8 cellular contexts compared by ENCODE assay signal in genomic region chr6:113859349-113860164, GRCh38. TPM values are rescaled to one million over a fixed set of nuclear protein-coding genes. Genes with fewer than 3 reads are reported as not detected.
DNase-seq lines count a peak whose midpoint lies in the region; ATAC-seq, FAIRE-seq and TF ChIP-seq lines count a peak whose summit lies in the region.

No MANE protein-coding gene starts in this region.

- H3K4me1 Mint-ChIP-seq in neural progenitor cell: peaks cover 19% of the 10 kb centered on the region

- peak overlapping the region; percentile 92 for H3K4me2 ChIP-seq in neural progenitor cell

- H3K9ac ChIP-seq in neural progenitor cell: peak overlapping the region; percentile 62

- peaks cover 43% of the 10 kb centered on the region for H3F3A ChIP-seq in neural progenitor cell (ENCODE audit: low read depth)

- no peaks in the 10 kb centered on the region for H3K9me3 ChIP-seq in neural progenitor cell (ENCODE audit: low read depth)

- peaks cover 39% of the 10 kb centered on the region for H4K20me1 ChIP-seq in neural progenitor cell (ENCODE audit: low read depth)

- H3K27ac Mint-ChIP-seq in neural progenitor cell: peak overlapping the region; percentile 87

- FAIRE-seq in GM12892 (lab: Jason Lieb, UNC): no peak

- TF ChIP-seq CTCF in AG04449 (IDR thresholded peaks at IDR 0.05; ENCODE audit: insufficient read depth, low read length, missing control alignments) (no peak), VCaP (conservative IDR thresholded peaks at IDR 0.05) (0 out of 2 replicates have a peak, but pooled peaks have one; percentile 5), neural progenitor cell (IDR thresholded peaks at IDR 0.05) (no peak)

- no peak for TF ChIP-seq POLR2A in GM12892 (IDR thresholded peaks at IDR 0.05; ENCODE audit: low read depth, low read length)

- H3K27ac ChIP-seq in VCaP (peak overlapping the region; percentile 98), neural progenitor cell (peak overlapping the region; percentile 79)

- peaks cover 4% of the 10 kb centered on the region for H3K9me3 Mint-ChIP-seq in neural progenitor cell

- H3K36me3 Mint-ChIP-seq in neural progenitor cell: peaks cover 30% of the 10 kb centered on the region

- H3K27me3 ChIP-seq in neural progenitor cell: no peaks in the 10 kb centered on the region

- peak overlapping the region; percentile 99 for H3K4me3 ChIP-seq in AG04449 (ENCODE audit: low read depth, low read length)
- peak overlapping the region; percentile 97 for H3K4me3 ChIP-seq in neural progenitor cell

- H2AFZ ChIP-seq in neural progenitor cell (replicated peaks): no peak overlapping the region

- ATAC-seq in GM19455 (IDR thresholded peaks at IDR 0.05; ENCODE audit: unreplicated experiment) (peak; percentile 0), HG03469 (IDR thresholded peaks at IDR 0.05; ENCODE audit: unreplicated experiment) (no peak), HG03039 (IDR thresholded peaks at IDR 0.05; ENCODE audit: unreplicated experiment) (no peak)

- POLR2A ChIA-PET in AG04449 (lab: Yijun Ruan, JAX): interaction anchor here (0.6 to 2.6 kb wide), 21 partner anchors 11 to 812 kb away, joined by 3 to 19 read pairs (median 4); no protein-coding TSS in a partner anchor

- DNase-seq in AG04449 (ENCODE audit: low read depth, low spot score) (no peak), germinal center (ENCODE audit: low spot score) (peak; percentile 11), neural progenitor cell (ENCODE audit: low spot score) (peak; percentile 56), GM12892 (ENCODE audit: insufficient read length) (no peak)

- H3K36me3 ChIP-seq in neural progenitor cell: peaks cover 4% of the 10 kb centered on the region

- CTCF ChIA-PET in AG04449 (lab: Yijun Ruan, JAX): interaction anchor here (0.6 to 3.1 kb wide), 50 partner anchors 10 to 1084 kb away, joined by 3 to 19 read pairs (median 4); no protein-coding TSS in a partner anchor

- peaks cover 89% of the 10 kb centered on the region for H3K79me2 ChIP-seq in neural progenitor cell (ENCODE audit: low read depth)

- H3K4me3 Mint-ChIP-seq in neural progenitor cell: peak overlapping the region; percentile 93

- peaks cover 13% of the 10 kb centered on the region for H3K4me1 ChIP-seq in neural progenitor cell

- H3K27me3 Mint-ChIP-seq in neural progenitor cell (ENCODE audit: insufficient read depth, low read depth): peaks cover 15% of the 10 kb centered on the region

RNA-seq across cellular contexts. Expression of gene MARCKS, which starts 2.4 kb away (rescaled TPM):
- total RNA-seq in neural progenitor cell (ENCODE audit: low replicate concordance): 133 and 163 TPM in 2 replicates
- polyA plus RNA-seq in GM12892 (2012; ENCODE audit: missing spikeins): 78.9 TPM

Comparison
In these comparisons a context has a peak if more than half of its experiments do, and no peak if none do; other contexts are left out.
1. DNase-seq: peak in germinal center (single experiment) and neural progenitor cell (single experiment); none in AG04449 (single experiment) and GM12892 (single experiment).